In the genomic region with DNA sequence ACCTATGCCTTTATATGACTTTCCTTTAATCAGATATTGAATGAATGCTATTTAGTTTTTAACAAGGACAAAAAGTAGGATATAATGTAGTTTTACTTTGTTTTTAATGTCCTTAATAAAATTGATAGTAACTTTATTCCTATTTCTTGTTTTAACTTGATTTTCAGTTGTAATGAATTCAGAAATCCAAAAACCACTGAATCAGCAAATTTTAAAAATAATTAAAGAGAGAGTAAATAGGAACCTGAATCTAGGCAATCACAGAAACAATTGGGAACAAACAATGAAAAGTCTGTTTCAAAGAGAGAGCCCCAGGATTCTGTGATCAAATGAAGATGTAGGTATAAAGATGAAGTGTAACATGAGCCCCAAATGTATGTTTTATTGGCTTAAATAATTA, we compare ENCODE assay signal across 31 cellular contexts.
"Had no signal": no experiment of that assay in that cellular context is flagged by ENCODE, and none has a peak within 500 bp of the region (broad histone marks: within the 10 kb centered on the region; RNA-seq: fewer than 3 reads in every experiment).

No MANE protein-coding gene starts in this region.

- H3K27ac ChIP-seq: neural progenitor cell, ovary, parathyroid adenoma, psoas muscle, skin epidermis, spleen, suprapubic skin, testis, tibial artery, transverse colon, upper lobe of right lung, uterus had no signal

- H3K9me3 Mint-ChIP-seq: nephron; neural progenitor cell; stimulated activated memory B cell treated with anti-CD40 and anti-IgM and Interleukin-4, amounts not matched to agents 10 μg/mL and 1 μg/mL and 100 μg/mL, for 72 hours; stimulated activated naive CD8-positive, alpha-beta T cell treated with anti-CD3 and anti-CD28 coated beads, Interleukin-15, amount 100 ng/mL, for 72 hours; type B pancreatic cell had no signal

- H3K4me1 Mint-ChIP-seq: naive thymus-derived CD8-positive, alpha-beta T cell; nephron; neural progenitor cell; stimulated activated memory B cell treated with anti-CD40 and anti-IgM and Interleukin-4, amounts not matched to agents 10 μg/mL and 1 μg/mL and 100 μg/mL, for 72 hours; stimulated activated naive CD8-positive, alpha-beta T cell treated with anti-CD3 and anti-CD28 coated beads, Interleukin-15, amount 100 ng/mL, for 72 hours had no signal

- H3K4me2 ChIP-seq: neural progenitor cell, smooth muscle cell had no signal

- H3K27ac Mint-ChIP-seq: naive thymus-derived CD8-positive, alpha-beta T cell; nephron; neural progenitor cell; progenitor cell of endocrine pancreas; stimulated activated memory B cell treated with anti-CD40 and anti-IgM and Interleukin-4, amounts not matched to agents 10 μg/mL and 1 μg/mL and 100 μg/mL, for 72 hours; stimulated activated naive CD8-positive, alpha-beta T cell treated with anti-CD3 and anti-CD28 coated beads, Interleukin-15, amount 100 ng/mL, for 72 hours; type B pancreatic cell had no signal

- H3K9ac ChIP-seq: neural progenitor cell, parathyroid adenoma had no signal

- H3K4me3 ChIP-seq: neural progenitor cell, ovary, psoas muscle, skin epidermis, smooth muscle cell, spleen, suprapubic skin, testis, tibial artery, transverse colon, upper lobe of right lung, uterus had no signal

- H3K4me3 Mint-ChIP-seq: naive thymus-derived CD8-positive, alpha-beta T cell; nephron; neural progenitor cell; stimulated activated memory B cell treated with anti-CD40 and anti-IgM and Interleukin-4, amounts not matched to agents 10 μg/mL and 1 μg/mL and 100 μg/mL, for 72 hours; stimulated activated naive CD8-positive, alpha-beta T cell treated with anti-CD3 and anti-CD28 coated beads, Interleukin-15, amount 100 ng/mL, for 72 hours; type B pancreatic cell had no signal

- H2AFZ ChIP-seq: neural progenitor cell, parathyroid adenoma had no signal

- H3K36me3 ChIP-seq: neural progenitor cell, ovary, spleen, suprapubic skin, tibial artery, transverse colon, upper lobe of right lung, uterus had no signal

- H3K4me1 ChIP-seq: neural progenitor cell, parathyroid adenoma, psoas muscle, spleen, suprapubic skin, testis, tibial artery, transverse colon, upper lobe of right lung, uterus had no signal

- H3K79me2 ChIP-seq: parathyroid adenoma had no signal

- H3K27me3 Mint-ChIP-seq: naive thymus-derived CD8-positive, alpha-beta T cell; progenitor cell of endocrine pancreas; stimulated activated memory B cell treated with anti-CD40 and anti-IgM and Interleukin-4, amounts not matched to agents 10 μg/mL and 1 μg/mL and 100 μg/mL, for 72 hours; stimulated activated naive CD8-positive, alpha-beta T cell treated with anti-CD3 and anti-CD28 coated beads, Interleukin-15, amount 100 ng/mL, for 72 hours; type B pancreatic cell had no signal

- H3K36me3 Mint-ChIP-seq: naive thymus-derived CD8-positive, alpha-beta T cell; neural progenitor cell; stimulated activated memory B cell treated with anti-CD40 and anti-IgM and Interleukin-4, amounts not matched to agents 10 μg/mL and 1 μg/mL and 100 μg/mL, for 72 hours; type B pancreatic cell had no signal

- ATAC-seq: naive thymus-derived CD8-positive, alpha-beta T cell; psoas muscle; right cardiac atrium; sciatic nerve; stimulated activated memory B cell treated with anti-CD40 and anti-IgM and Interleukin-4, amounts not matched to agents 10 μg/mL and 1 μg/mL and 100 μg/mL, for 72 hours; stimulated activated naive CD8-positive, alpha-beta T cell treated with anti-CD3 and anti-CD28 coated beads, Interleukin-15, amount 100 ng/mL, for 72 hours; stimulated activated naive CD8-positive, alpha-beta T cell treated with anti-CD3 and anti-CD28 coated beads, Interleukin-15, Interleukin-2, amounts not matched to agents 100 U/mL and 50 U/mL, for 24 hours; upper lobe of right lung had no signal

- H3K9me3 ChIP-seq: ovary, psoas muscle, suprapubic skin, testis, tibial artery, transverse colon, upper lobe of right lung, uterus had no signal

- H3K27me3 ChIP-seq: neural progenitor cell, ovary, spleen, suprapubic skin, testis, tibial artery, transverse colon, upper lobe of right lung, uterus had no signal

- DNase-seq: naive thymus-derived CD8-positive, alpha-beta T cell; occipital lobe; ovary; posterior cingulate gyrus; psoas muscle; right cardiac atrium; spleen; stimulated activated CD4-positive, alpha-beta T cell treated with anti-CD3 and anti-CD28 coated beads, Interleukin-12 subunit alpha, Interleukin-12 subunit beta, amount 100 ng/mL, for 4 hours; stimulated activated CD4-positive, alpha-beta T cell treated with anti-CD3 and anti-CD28 coated beads, Interleukin-1b, Interleukin-23, amount 100 ng/mL, for 48 hours; stimulated activated CD4-positive, alpha-beta T cell treated with anti-CD3 and anti-CD28 coated beads, Interleukin-4, amount 100 ng/mL, for 1 hour; stimulated activated CD4-positive, alpha-beta T cell treated with anti-CD3 and anti-CD28 coated beads, Interleukin-4, amount 100 ng/mL, for 4 hours; stimulated activated CD8-positive, alpha-beta memory T cell treated with anti-CD3 and anti-CD28 coated beads, Interleukin-4, amount 100 ng/mL, for 48 hours; stimulated activated naive CD4-positive, alpha-beta T cell; stimulated activated naive CD8-positive, alpha-beta T cell treated with anti-CD3 and anti-CD28 coated beads, Interleukin-15, amount 100 ng/mL, for 72 hours; stimulated activated naive CD8-positive, alpha-beta T cell treated with anti-CD3 and anti-CD28 coated beads, Interleukin-15, Interleukin-2, amounts not matched to agents 100 U/mL and 50 U/mL, for 24 hours; substantia nigra; testis; tibial artery; transverse colon; upper lobe of right lung; uterus had no signal
